Comparison of ENCODE assay signal across 8 cellular contexts in genomic region chr13:100088648-100089601, GRCh38. TPM values are rescaled to one million over a fixed set of nuclear protein-coding genes. Genes with fewer than 3 reads are reported as not detected.
DNase-seq lines count a peak whose midpoint lies in the region; ATAC-seq and TF ChIP-seq lines count a peak whose summit lies in the region.

Gene PCCA (plus strand): TSS chr13:100089093. CDS start chr13:100089121, 28 bp downstream.

- peaks cover 8% of the 10 kb centered on the region for H3K36me3 Mint-ChIP-seq in activated naive CD8-positive, alpha-beta T cell treated with anti-CD3 and anti-CD28 coated beads, Interleukin-2, amount 10 ng/mL, durations not matched to agents 7 days and 5 days

- 0% methylated on average over 16 to 74 of the region's 84 CpGs for WGBS in testis, 2 donors

- H3K36me3 ChIP-seq in HEK293 (ENCODE audit: control insufficient read depth in 2 of 2, insufficient read depth in 1 of 2, low read length in 2 of 2), result peaks cover 0 to 10% of the 10 kb centered on the region in 2 experiments; a peak in 2 of 3 replicates
- H3K36me3 ChIP-seq in osteoblast (ENCODE audit: insufficient read depth, low read length), result no peaks in the 10 kb centered on the region
- H3K36me3 ChIP-seq in testis (ENCODE audit: low read depth, missing control alignments), result no peaks in the 10 kb centered on the region

- H3K9me3 Mint-ChIP-seq in activated naive CD8-positive, alpha-beta T cell treated with anti-CD3 and anti-CD28 coated beads, Interleukin-2, amount 10 ng/mL, durations not matched to agents 7 days and 5 days, result no peaks in the 10 kb centered on the region

- H3K4me3 Mint-ChIP-seq in activated naive CD8-positive, alpha-beta T cell treated with anti-CD3 and anti-CD28 coated beads, Interleukin-2, amount 10 ng/mL, durations not matched to agents 7 days and 5 days, result peak within 1 kb of the TSS; percentile 94

- peak within 1 kb of the TSS; percentile 56; the same call in 1 of the 2 replicates for H3K27ac ChIP-seq in HEK293 (ENCODE audit: extremely low read depth, low read depth, low read length)
- H3K27ac ChIP-seq in osteoblast (ENCODE audit: low read depth, low read length), result peak within 1 kb of the TSS; percentile 81
- peak within 1 kb of the TSS; percentile 78 to 80 for H3K27ac ChIP-seq in testis

- peak within 1 kb of the TSS; percentile 97 for H2AFZ ChIP-seq in osteoblast (ENCODE audit: low read length)

- peak within 1 kb of the TSS; percentile 86 for H3K27ac Mint-ChIP-seq in activated naive CD8-positive, alpha-beta T cell treated with anti-CD3 and anti-CD28 coated beads, Interleukin-2, amount 10 ng/mL, durations not matched to agents 7 days and 5 days

- peaks cover 21% of the 10 kb centered on the region for H3K4me1 Mint-ChIP-seq in activated naive CD8-positive, alpha-beta T cell treated with anti-CD3 and anti-CD28 coated beads, Interleukin-2, amount 10 ng/mL, durations not matched to agents 7 days and 5 days

- POLR2A ChIA-PET in HEK293 (lab: Yijun Ruan, JAX), result interaction anchor here (0.6 to 3.7 kb wide), 6 partner anchors 9 to 119 kb away, joined by 3 to 14 read pairs (median 6); partner anchors contain the start of gene ZIC2
- POLR2A ChIA-PET in activated naive CD8-positive, alpha-beta T cell treated with anti-CD3 and anti-CD28 coated beads, Interleukin-2, amount 10 ng/mL, durations not matched to agents 7 days and 5 days (lab: Charles Lee), result interaction anchor here (1.0 kb wide), 1 partner anchor 433 kb away, joined by 4 read pairs; no protein-coding TSS in a partner anchor

- H3K4me1 ChIP-seq in HEK293 (ENCODE audit: control insufficient read depth, insufficient read depth, low read length) (no peaks in the 10 kb centered on the region), osteoblast (ENCODE audit: insufficient read depth, low read length) (peaks cover 13% of the 10 kb centered on the region), testis (peaks cover 12% of the 10 kb centered on the region)

- H3K4me3 ChIP-seq in HEK293 (ENCODE audit: low read depth, low read length) (peak within 1 kb of the TSS; percentile 93), osteoblast (ENCODE audit: insufficient read depth, low read length) (peak within 1 kb of the TSS; percentile 82), testis (peak within 1 kb of the TSS; percentile 95 to 96)

- peak within 1 kb of the TSS; percentile 92 for H3K4me2 ChIP-seq in osteoblast (ENCODE audit: insufficient read depth, low read length)

- H3K27me3 Mint-ChIP-seq in activated naive CD8-positive, alpha-beta T cell treated with anti-CD3 and anti-CD28 coated beads, Interleukin-2, amount 10 ng/mL, durations not matched to agents 7 days and 5 days, result no peaks in the 10 kb centered on the region

- CTCF ChIA-PET in HEK293 (lab: Yijun Ruan, JAX), result interaction anchor here (1.3 kb wide), 1 partner anchor 10 kb away, joined by 3 read pairs; no protein-coding TSS in a partner anchor

- ATAC-seq in activated naive CD8-positive, alpha-beta T cell treated with anti-CD3 and anti-CD28 coated beads, Interleukin-2, amount 10 ng/mL, durations not matched to agents 7 days and 5 days (ENCODE audit: low read depth), result peak; percentile 84

- no peaks in the 10 kb centered on the region for H3K9me3 ChIP-seq in HEK293 (ENCODE audit: control insufficient read depth, insufficient read depth, low read depth, low read length)
- no peaks in the 10 kb centered on the region for H3K9me3 ChIP-seq in osteoblast (ENCODE audit: low read depth, low read length)
- H3K9me3 ChIP-seq in testis, result no peaks in the 10 kb centered on the region

- H4K20me1 ChIP-seq in osteoblast (ENCODE audit: insufficient read depth, low read length), result peaks cover 14% of the 10 kb centered on the region

- peak; percentile 86 for DNase-seq in GM04504 (ENCODE audit: low read depth)
- peak; percentile 87 for DNase-seq in MV-4-11 (lab: John Stamatoyannopoulos, UW)
- DNase-seq in SKM-1 treated with dmso at 0.1 percent for 144 hours (lab: John Stamatoyannopoulos, UW; ENCODE audit: unreplicated experiment), result peak; percentile 91
- DNase-seq in activated naive CD8-positive, alpha-beta T cell treated with anti-CD3 and anti-CD28 coated beads, Interleukin-2, amount 10 ng/mL, durations not matched to agents 7 days and 5 days, result peak; percentile 84
- peak; percentile 91 to 98 (median 96) for DNase-seq in head of caudate nucleus
- DNase-seq in osteoblast (ENCODE audit: insufficient read length, low spot score, missing footprints), result peak; percentile 99
- DNase-seq in testis, result peak; percentile 98

- TF ChIP-seq CTCF in HEK293 (tag by site-specific recombination; IDR thresholded peaks at IDR 0.05) (no peak), osteoblast (IDR thresholded peaks at IDR 0.05; ENCODE audit: extremely low read depth, low read depth, low read length) (no peak), testis (IDR thresholded peaks at IDR 0.05) (no peak)

- TF ChIP-seq POLR2A in testis (IDR thresholded peaks at IDR 0.05), result no peak

- no peaks in the 10 kb centered on the region for H3K27me3 ChIP-seq in osteoblast (ENCODE audit: insufficient read depth, low read length)
- no peaks in the 10 kb centered on the region for H3K27me3 ChIP-seq in testis

- peaks cover 52% of the 10 kb centered on the region for H3K79me2 ChIP-seq in osteoblast (ENCODE audit: insufficient read depth, low read length)

- intact Hi-C loops in head of caudate nucleus (cut with DNase I), result loop anchor here (10.0 kb wide), 1 partner anchor 434 kb away; no protein-coding TSS in a partner anchor
- intact Hi-C loops in testis (cut with DNase I; ENCODE audit: low total_unique reads), result no loop called here

TF ChIP-seq in HEK293, 187 proteins besides CTCF, POLR2A, EP300 and RAD21 (continues in another document):
- TF ChIP-seq ZBTB20 (tag by site-specific recombination; IDR thresholded peaks at IDR 0.05) (peak; percentile 62; the same call in 1 of the 2 replicates), ZSCAN30 (tag by site-specific recombination; IDR thresholded peaks at IDR 0.05) (0 out of 2 replicates have a peak, but pooled peaks have one; percentile 43), ZNF354C (tag by site-specific recombination; IDR thresholded peaks at IDR 0.05; ENCODE audit: borderline replicate concordance, low read depth) (no peak), ZNF24 (tag by site-specific recombination; IDR thresholded peaks at IDR 0.05) (peak; percentile 72; the same call in 1 of the 2 replicates), ZBTB8A (tag by site-specific recombination; IDR thresholded peaks at IDR 0.05) (peak; percentile 61), ZNF391 (tag by site-specific recombination; IDR thresholded peaks at IDR 0.05; ENCODE audit: borderline replicate concordance, low read depth) (no peak), ZFHX2 (tag by site-specific recombination; conservative IDR thresholded peaks at IDR 0.05) (peak; percentile 84)
- TF ChIP-seq, protein P1, sequence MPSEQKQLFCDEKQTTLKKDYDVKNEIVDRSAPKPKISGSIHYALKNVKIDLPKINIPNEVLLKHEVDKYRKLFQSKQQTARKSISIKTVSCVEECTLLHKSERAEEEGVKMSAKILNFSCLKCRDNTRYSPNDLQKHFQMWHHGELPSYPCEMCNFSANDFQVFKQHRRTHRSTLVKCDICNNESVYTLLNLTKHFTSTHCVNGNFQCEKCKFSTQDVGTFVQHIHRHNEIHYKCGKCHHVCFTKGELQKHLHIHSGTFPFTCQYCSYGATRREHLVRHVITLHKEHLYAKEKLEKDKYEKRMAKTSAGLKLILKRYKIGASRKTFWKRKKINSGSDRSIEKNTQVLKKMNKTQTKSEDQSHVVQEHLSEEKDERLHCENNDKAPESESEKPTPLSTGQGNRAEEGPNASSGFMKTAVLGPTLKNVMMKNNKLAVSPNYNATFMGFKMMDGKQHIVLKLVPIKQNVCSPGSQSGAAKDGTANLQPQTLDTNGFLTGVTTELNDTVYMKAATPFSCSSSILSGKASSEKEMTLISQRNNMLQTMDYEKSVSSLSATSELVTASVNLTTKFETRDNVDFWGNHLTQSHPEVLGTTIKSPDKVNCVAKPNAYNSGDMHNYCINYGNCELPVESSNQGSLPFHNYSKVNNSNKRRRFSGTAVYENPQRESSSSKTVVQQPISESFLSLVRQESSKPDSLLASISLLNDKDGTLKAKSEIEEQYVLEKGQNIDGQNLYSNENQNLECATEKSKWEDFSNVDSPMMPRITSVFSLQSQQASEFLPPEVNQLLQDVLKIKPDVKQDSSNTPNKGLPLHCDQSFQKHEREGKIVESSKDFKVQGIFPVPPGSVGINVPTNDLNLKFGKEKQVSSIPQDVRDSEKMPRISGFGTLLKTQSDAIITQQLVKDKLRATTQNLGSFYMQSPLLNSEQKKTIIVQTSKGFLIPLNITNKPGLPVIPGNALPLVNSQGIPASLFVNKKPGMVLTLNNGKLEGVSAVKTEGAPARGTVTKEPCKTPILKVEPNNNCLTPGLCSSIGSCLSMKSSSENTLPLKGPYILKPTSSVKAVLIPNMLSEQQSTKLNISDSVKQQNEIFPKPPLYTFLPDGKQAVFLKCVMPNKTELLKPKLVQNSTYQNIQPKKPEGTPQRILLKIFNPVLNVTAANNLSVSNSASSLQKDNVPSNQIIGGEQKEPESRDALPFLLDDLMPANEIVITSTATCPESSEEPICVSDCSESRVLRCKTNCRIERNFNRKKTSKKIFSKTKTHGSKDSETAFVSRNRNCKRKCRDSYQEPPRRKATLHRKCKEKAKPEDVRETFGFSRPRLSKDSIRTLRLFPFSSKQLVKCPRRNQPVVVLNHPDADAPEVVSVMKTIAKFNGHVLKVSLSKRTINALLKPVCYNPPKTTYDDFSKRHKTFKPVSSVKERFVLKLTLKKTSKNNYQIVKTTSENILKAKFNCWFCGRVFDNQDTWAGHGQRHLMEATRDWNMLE (tag by site-specific recombination; conservative IDR thresholded peaks at IDR 0.05; ENCODE audit: low read depth), result 0 out of 2 replicates have a peak, but pooled peaks have one; percentile 22
- TF ChIP-seq, protein P2, sequence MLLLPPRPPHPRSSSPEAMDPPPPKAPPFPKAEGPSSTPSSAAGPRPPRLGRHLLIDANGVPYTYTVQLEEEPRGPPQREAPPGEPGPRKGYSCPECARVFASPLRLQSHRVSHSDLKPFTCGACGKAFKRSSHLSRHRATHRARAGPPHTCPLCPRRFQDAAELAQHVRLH (tag by site-specific recombination; IDR thresholded peaks at IDR 0.05), result no peak

RNA-seq across cellular contexts. Expression of gene PCCA, which starts in this region (rescaled TPM):
- 10 to 100 TPM; 14.5 to 16.5 TPM for total RNA-seq in activated naive CD8-positive, alpha-beta T cell treated with anti-CD3 and anti-CD28 coated beads, Interleukin-2, amount 10 ng/mL, durations not matched to agents 7 days and 5 days
- total RNA-seq in osteoblast (40.5 and 51.0 TPM in 2 replicates), testis (10 to 100 TPM; 39.2 to 56.2 TPM)
- polyA plus RNA-seq in testis (ENCODE audit: insufficient read depth, low read depth, low replicate concordance), result 17.9 TPM

Comparison
In these comparisons a context has a peak if more than half of its experiments do, and no peak if none do; other contexts are left out.
1. Peak in every context shown above with its lines: DNase-seq, ATAC-seq, H3K4me3 ChIP-seq and H3K27ac ChIP-seq.